8 cellular contexts compared by ENCODE assay signal in the genomic region with DNA sequence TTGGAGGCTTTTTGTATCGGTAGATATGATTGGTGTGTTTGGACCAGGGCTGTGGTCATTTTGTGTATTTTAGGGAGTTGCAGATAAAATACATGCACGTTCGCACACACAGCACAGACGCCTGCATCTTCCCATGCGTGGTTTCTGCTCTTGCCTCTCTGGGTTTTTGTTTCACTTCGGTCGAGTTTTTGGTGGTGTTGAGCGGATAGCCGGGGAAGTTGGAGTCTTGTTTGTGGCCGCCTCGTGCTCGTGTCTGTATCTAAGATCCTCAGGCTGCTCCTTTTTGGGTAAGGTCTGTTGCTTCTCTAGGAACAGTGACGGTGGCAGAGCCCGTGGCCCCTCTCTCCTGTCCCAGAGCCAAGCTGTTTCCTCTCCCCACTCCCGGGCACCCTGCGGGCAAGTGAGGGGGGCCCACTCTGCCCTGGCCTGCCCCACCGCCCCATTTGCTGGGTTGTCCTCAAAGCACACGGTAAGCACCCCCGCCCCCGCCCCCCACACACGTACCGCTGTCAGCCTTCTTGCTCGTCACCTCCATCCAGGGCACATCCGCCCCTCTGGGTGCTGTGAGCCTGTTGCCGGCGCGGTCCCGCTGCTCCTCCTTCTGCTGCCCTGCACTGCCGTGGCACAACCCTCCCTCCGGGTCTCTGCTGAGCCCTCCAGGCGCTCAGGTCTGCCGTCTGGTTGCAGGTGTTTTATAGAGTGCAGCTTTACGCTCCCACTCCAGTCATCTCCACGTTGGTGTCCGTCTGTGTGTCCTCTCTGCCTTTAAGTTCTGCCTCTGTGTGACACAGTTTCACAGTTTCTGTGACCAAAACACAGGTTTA. TPM values are rescaled to one million over a fixed set of nuclear protein-coding genes. Genes with fewer than 3 reads are reported as not detected.
DNase-seq lines count a peak whose midpoint lies in the region; ATAC-seq and TF ChIP-seq lines count a peak whose summit lies in the region.

No MANE protein-coding gene starts in this region.

- H3K27ac Mint-ChIP-seq in neural crest cell (ENCODE audit: unreplicated experiment), result no peak overlapping the region

- TF ChIP-seq CTCF in astrocyte of the spinal cord (IDR thresholded peaks at IDR 0.05; ENCODE audit: low read depth, low read length), result no peak
- no peak for TF ChIP-seq CTCF in neural crest cell (conservative IDR thresholded peaks at IDR 0.05)

- peak overlapping the region; percentile 13 for H3K4me3 ChIP-seq in astrocyte of the spinal cord (ENCODE audit: low read depth, low read length)

- in situ Hi-C loops in astrocyte of the spinal cord (cut with HindIII; ENCODE audit: low sequenced_read_pairs), result no loop called here

- H3K4me1 Mint-ChIP-seq in neural crest cell, result peaks cover 64% of the 10 kb centered on the region

- H3K9me3 Mint-ChIP-seq in neural crest cell, result no peaks in the 10 kb centered on the region

- H3K27me3 Mint-ChIP-seq in neural crest cell (ENCODE audit: low read depth), result no peaks in the 10 kb centered on the region

- H3K36me3 Mint-ChIP-seq in neural crest cell (ENCODE audit: low read depth), result peaks cover 5% of the 10 kb centered on the region

- H3K4me3 Mint-ChIP-seq in neural crest cell, result peak overlapping the region; percentile 27

- DNase-seq in GM19238 (ENCODE audit: insufficient read length, low spot score) (peak; percentile 74), T-helper 1 cell (peak; percentile 34 to 73 (median 60)), astrocyte of the spinal cord (ENCODE audit: low read depth, low spot score) (no peak), neural crest cell (ENCODE audit: low read depth, low spot score) (no peak), AG08395 (ENCODE audit: low spot score) (no peak), Ammon's horn (ENCODE audit: low spot score) (no peak)

- ATAC-seq in HG02610 (IDR thresholded peaks at IDR 0.05; ENCODE audit: unreplicated experiment) (no peak), HG03378 (IDR thresholded peaks at IDR 0.05; ENCODE audit: unreplicated experiment) (no peak)

RNA-seq across cellular contexts. Expression of gene AGPAT3, which starts 51.9 kb away (rescaled TPM):
- 37.3 and 40.3 TPM in 2 replicates for total RNA-seq in neural crest cell

Comparison
In these comparisons a context has a peak if more than half of its experiments do, and no peak if none do; other contexts are left out.
1. DNase-seq: peak in GM19238 (single experiment) and T-helper 1 cell (5 of 5); none in astrocyte of the spinal cord (single experiment), neural crest cell (single experiment), AG08395 (single experiment) and Ammon's horn (single experiment).